8 cellular contexts compared by ENCODE assay signal in genomic region chr13:40777166-40777956, GRCh38. TPM values are rescaled to one million over a fixed set of nuclear protein-coding genes. Genes with fewer than 3 reads are reported as not detected.
DNase-seq lines count a peak whose midpoint lies in the region; ATAC-seq lines count a peak whose summit lies in the region.

No MANE protein-coding gene starts in this region.

- H3K4me1 Mint-ChIP-seq in CD4-positive, alpha-beta memory T cell: peaks cover 19 to 34% (median 22%) of the 10 kb centered on the region in 4 donors
- peaks cover 33% of the 10 kb centered on the region for H3K4me1 Mint-ChIP-seq in activated CD4-positive, alpha-beta T cell treated with anti-CD3 and anti-CD28 coated beads, Interleukin-2, amount 10 ng/mL, durations not matched to agents 24 days and 14 days
- peaks cover 18 to 39% (median 36%) of the 10 kb centered on the region in 4 donors for H3K4me1 Mint-ChIP-seq in naive thymus-derived CD8-positive, alpha-beta T cell

- CTCF ChIA-PET in CD4-positive, alpha-beta memory T cell (lab: Charles Lee; ENCODE audit: partially characterized antibody): interaction anchor here (0.6 to 4.5 kb wide), 42 partner anchors 9 to 1102 kb away, joined by 3 to 40 read pairs (median 4); partner anchors contain the start of gene SLC25A15

- peak overlapping the region; percentile 93 to 100 (median 99) for H3K27ac Mint-ChIP-seq in CD4-positive, alpha-beta memory T cell
- peak overlapping the region; percentile 99 for H3K27ac Mint-ChIP-seq in activated CD4-positive, alpha-beta T cell treated with anti-CD3 and anti-CD28 coated beads, Interleukin-2, amount 10 ng/mL, durations not matched to agents 24 days and 14 days
- peak overlapping the region; percentile 87 to 99 (median 97) for H3K27ac Mint-ChIP-seq in naive thymus-derived CD8-positive, alpha-beta T cell

- no peaks in the 10 kb centered on the region for H3K36me3 Mint-ChIP-seq in CD4-positive, alpha-beta memory T cell
- no peaks in the 10 kb centered on the region for H3K36me3 Mint-ChIP-seq in activated CD4-positive, alpha-beta T cell treated with anti-CD3 and anti-CD28 coated beads, Interleukin-2, amount 10 ng/mL, durations not matched to agents 24 days and 14 days (ENCODE audit: low read depth)
- H3K36me3 Mint-ChIP-seq in naive thymus-derived CD8-positive, alpha-beta T cell: no peaks in the 10 kb centered on the region

- peaks cover 30% of the 10 kb centered on the region for H3K4me1 ChIP-seq in CD4-positive, alpha-beta memory T cell (ENCODE audit: insufficient read depth, low read length)

- no peaks in the 10 kb centered on the region for H3K9me3 ChIP-seq in CD4-positive, alpha-beta memory T cell (ENCODE audit: control insufficient read depth in 1 of 2, low read length in 2 of 2)

- POLR2A ChIA-PET in CD4-positive, alpha-beta memory T cell (lab: Charles Lee; ENCODE audit: partially characterized antibody): interaction anchor here (0.6 to 3.8 kb wide), 12 partner anchors 9 to 708 kb away, joined by 3 to 34 read pairs (median 4); partner anchors contain the start of genes FOXO1 and SLC25A15
- POLR2A ChIA-PET in naive thymus-derived CD8-positive, alpha-beta T cell (lab: Charles Lee): interaction anchor here (1.3 to 2.6 kb wide), 5 partner anchors 9 to 226 kb away, joined by 3 to 25 read pairs (median 6); partner anchors contain the start of gene SLC25A15

- ATAC-seq in GM19023 (IDR thresholded peaks at IDR 0.05; ENCODE audit: unreplicated experiment): peak; percentile 89
- ATAC-seq in HG03097 (IDR thresholded peaks at IDR 0.05; ENCODE audit: low FRiP score, unreplicated experiment): peak; percentile 68
- ATAC-seq in esophagus mucosa: peak; percentile 64
- ATAC-seq in naive thymus-derived CD8-positive, alpha-beta T cell: peak; percentile 57 to 71

- no peaks in the 10 kb centered on the region for H3K9me3 Mint-ChIP-seq in CD4-positive, alpha-beta memory T cell
- no peaks in the 10 kb centered on the region for H3K9me3 Mint-ChIP-seq in activated CD4-positive, alpha-beta T cell treated with anti-CD3 and anti-CD28 coated beads, Interleukin-2, amount 10 ng/mL, durations not matched to agents 24 days and 14 days
- no peaks in the 10 kb centered on the region for H3K9me3 Mint-ChIP-seq in naive thymus-derived CD8-positive, alpha-beta T cell

- H3K27me3 Mint-ChIP-seq in CD4-positive, alpha-beta memory T cell: no peaks in the 10 kb centered on the region
- no peaks in the 10 kb centered on the region for H3K27me3 Mint-ChIP-seq in activated CD4-positive, alpha-beta T cell treated with anti-CD3 and anti-CD28 coated beads, Interleukin-2, amount 10 ng/mL, durations not matched to agents 24 days and 14 days
- H3K27me3 Mint-ChIP-seq in naive thymus-derived CD8-positive, alpha-beta T cell: no peaks in the 10 kb centered on the region

- H3K27me3 ChIP-seq in CD4-positive, alpha-beta memory T cell (ENCODE audit: insufficient read depth, low read length): no peaks in the 10 kb centered on the region

- peak overlapping the region; percentile 40 to 52 for H3K4me3 ChIP-seq in CD4-positive, alpha-beta memory T cell (ENCODE audit: low read length in 2 of 2)

- intact Hi-C loops in CD4-positive, alpha-beta memory T cell (cut with micrococcal nuclease): loop anchor here (1.0 to 10.0 kb wide), 15 partner anchors 12 to 1743 kb away; partner anchors contain the start of genes KBTBD6, NHLRC3, PROSER1 and SLC25A15
- intact Hi-C loops in activated CD4-positive, alpha-beta T cell treated with anti-CD3 and anti-CD28 coated beads, Interleukin-2, amount 10 ng/mL, durations not matched to agents 24 days and 14 days (cut with micrococcal nuclease): loop anchor here (1.0 to 10.0 kb wide), 14 partner anchors 12 to 1739 kb away; partner anchors contain the start of genes KBTBD7, NHLRC3, PROSER1 and SLC25A15

- H3K27ac ChIP-seq in CD4-positive, alpha-beta memory T cell (ENCODE audit: low read depth, low read length): peak overlapping the region; percentile 72

- peak in 3 of 5 donors; percentile 59 to 75 (median 65) for DNase-seq in CD4-positive, alpha-beta memory T cell
- DNase-seq in NCI-H345 (lab: John Stamatoyannopoulos, UW) (peak; percentile 55), cortex of kidney (lab: John Stamatoyannopoulos, UW) (no peak)
- peak; percentile 84 for DNase-seq in activated CD4-positive, alpha-beta T cell treated with anti-CD3 and anti-CD28 coated beads, Interleukin-2, amount 10 ng/mL, durations not matched to agents 24 days and 14 days
- peak in 5 of 10 donors; percentile 24 to 62 (median 43) for DNase-seq in naive thymus-derived CD8-positive, alpha-beta T cell

- no peaks in the 10 kb centered on the region for H3K36me3 ChIP-seq in CD4-positive, alpha-beta memory T cell (ENCODE audit: insufficient read depth, low read length)

- H3K4me3 Mint-ChIP-seq in CD4-positive, alpha-beta memory T cell: peak overlapping the region; percentile 77 to 92 (median 89)
- peak overlapping the region; percentile 77 for H3K4me3 Mint-ChIP-seq in activated CD4-positive, alpha-beta T cell treated with anti-CD3 and anti-CD28 coated beads, Interleukin-2, amount 10 ng/mL, durations not matched to agents 24 days and 14 days
- H3K4me3 Mint-ChIP-seq in naive thymus-derived CD8-positive, alpha-beta T cell: peak overlapping the region; percentile 69 to 88 (median 85)

RNA-seq across cellular contexts. Expression of gene MRPS31, which starts 6.4 kb away (rescaled TPM):
- 10 to 100 TPM; 37.7 to 39.5 TPM for total RNA-seq in CD4-positive, alpha-beta memory T cell
- polyA plus RNA-seq in CD4-positive, alpha-beta memory T cell: 10 to 100 TPM; 48.2 to 58.5 TPM
- 46.3 TPM in 2 replicates for total RNA-seq in activated CD4-positive, alpha-beta T cell treated with anti-CD3 and anti-CD28 coated beads, Interleukin-2, amount 10 ng/mL, durations not matched to agents 24 days and 14 days
- total RNA-seq in esophagus mucosa: 16.7 TPM
- total RNA-seq in naive thymus-derived CD8-positive, alpha-beta T cell: 10 to 100 TPM; 40.0 to 41.2 TPM
- 10 to 100 TPM; 48.8 to 60.2 (median 57.8) TPM for polyA plus RNA-seq in naive thymus-derived CD8-positive, alpha-beta T cell

RNA-seq across cellular contexts. Expression of gene SLC25A15, which starts 12.1 kb away (rescaled TPM):
- 1 to 10 TPM; 7.9 to 8.5 TPM for total RNA-seq in CD4-positive, alpha-beta memory T cell
- polyA plus RNA-seq in CD4-positive, alpha-beta memory T cell: 1 to 10 TPM; 4.2 to 5.0 TPM
- 22.8 and 24.2 TPM in 2 replicates for total RNA-seq in activated CD4-positive, alpha-beta T cell treated with anti-CD3 and anti-CD28 coated beads, Interleukin-2, amount 10 ng/mL, durations not matched to agents 24 days and 14 days
- 5.9 TPM for total RNA-seq in esophagus mucosa
- total RNA-seq in naive thymus-derived CD8-positive, alpha-beta T cell: 10 to 100 TPM; 11.4 to 13.1 TPM
- polyA plus RNA-seq in naive thymus-derived CD8-positive, alpha-beta T cell: 10 to 100 TPM in 2 of 3 donors, 1 to 10 TPM in 1; 5.3 to 12.1 (median 10.2) TPM
